In the genomic region with DNA sequence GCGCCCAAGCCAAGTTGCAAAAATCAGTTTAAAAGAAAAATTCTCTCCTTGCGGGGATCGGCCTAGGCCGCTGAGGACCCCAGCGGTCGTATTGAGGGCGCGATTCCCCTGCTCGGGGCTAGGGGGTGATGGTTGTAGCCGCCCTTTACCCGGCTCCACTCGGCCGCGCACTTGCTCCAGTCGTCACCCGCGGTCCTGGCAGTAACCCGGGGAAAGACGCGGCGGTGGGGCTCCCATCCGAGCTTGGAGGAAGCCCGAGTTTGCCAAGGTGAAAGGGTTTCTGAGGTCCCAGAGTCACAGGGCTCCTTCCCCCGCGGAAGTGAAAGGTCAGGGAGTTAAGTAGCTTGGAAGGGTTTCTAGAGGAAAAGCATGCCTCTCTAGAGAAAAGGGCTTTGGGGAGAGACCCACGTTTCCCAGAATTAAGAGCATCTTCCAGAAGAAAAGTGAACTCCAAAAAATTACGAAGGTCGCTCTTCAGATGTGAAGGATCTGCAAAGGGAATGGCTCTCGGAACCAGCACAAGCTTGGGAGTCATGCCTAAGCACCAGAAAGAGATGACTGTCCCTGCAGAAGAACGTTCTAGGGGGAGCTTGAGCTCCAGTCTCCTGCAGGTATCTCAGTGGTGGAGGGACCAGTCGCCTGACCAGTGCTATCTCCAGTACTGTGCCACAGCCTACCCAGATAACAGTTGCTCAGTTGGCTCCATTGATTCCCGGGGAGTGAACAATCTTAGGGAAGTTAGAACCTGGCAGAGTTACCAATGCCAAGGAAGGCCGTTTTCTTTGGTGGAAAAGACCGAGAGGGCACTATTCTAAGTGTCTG, we compare ENCODE assay signal across 8 cellular contexts. TPM values are rescaled to one million over a fixed set of nuclear protein-coding genes. Genes with fewer than 3 reads are reported as not detected.
DNase-seq lines count a peak whose midpoint lies in the region; ATAC-seq, FAIRE-seq and TF ChIP-seq lines count a peak whose summit lies in the region.

No MANE protein-coding gene starts in this region.

- peak overlapping the region; percentile 93 to 99 for H3K27ac ChIP-seq in small intestine (ENCODE audit: low read depth in 1 of 2, low read length in 1 of 2)

- FAIRE-seq in small intestine (lab: Jason Lieb, UNC), result no peak

- H3K4me3 Mint-ChIP-seq in brain, result peak overlapping the region; percentile 91 to 94 (median 92)
- H3K4me3 Mint-ChIP-seq in immature natural killer cell, result peak overlapping the region; percentile 86 to 96 (median 93)

- peaks cover 6 to 9% of the 10 kb centered on the region in 2 donors for H3K4me1 ChIP-seq in small intestine (ENCODE audit: control insufficient read depth in 2 of 2, insufficient read depth in 1 of 2, low read depth in 1 of 2, low read length in 1 of 2)

- H3K9me3 ChIP-seq in small intestine (ENCODE audit: control insufficient read depth, low read depth), result no peaks in the 10 kb centered on the region

- TF ChIP-seq CTCF in brain (conservative IDR thresholded peaks at IDR 0.05), result no peak

- H3K27me3 ChIP-seq in small intestine (ENCODE audit: control insufficient read depth in 2 of 2, insufficient read depth in 2 of 2, low read length in 2 of 2), result no peaks in the 10 kb centered on the region

- H3K27ac Mint-ChIP-seq in brain (peak overlapping the region; percentile 75 to 91 (median 89)), immature natural killer cell (peak overlapping the region; percentile 94 to 99 (median 96))

- H3K36me3 ChIP-seq in small intestine (ENCODE audit: control insufficient read depth in 2 of 2, insufficient read depth in 2 of 2, low read length in 2 of 2), result peaks cover 3 to 5% of the 10 kb centered on the region in 2 donors

- WGBS in small intestine, 3 donors, result 0 to 3% (median 0%) methylated on average over 34 of the region's 34 CpGs

- DNase-seq in AG08395 (ENCODE audit: low spot score), result peak; percentile 24
- DNase-seq in immature natural killer cell, result no peak
- DNase-seq in small intestine, result peak; percentile 54
- no peak for DNase-seq in AML-193 (lab: John Stamatoyannopoulos, UW)

- H3K27me3 Mint-ChIP-seq in brain (peaks cover 7% of the 10 kb centered on the region), immature natural killer cell (ENCODE audit: low read depth in 3 of 3) (peaks cover 16 to 23% (median 18%) of the 10 kb centered on the region in 3 donors)

- peak overlapping the region; percentile 77 to 88 for H3K4me3 ChIP-seq in small intestine (ENCODE audit: low read depth in 1 of 2, low read length in 2 of 2)

- ATAC-seq in GM18870 (IDR thresholded peaks at IDR 0.05; ENCODE audit: unreplicated experiment) (peak; percentile 13), HG03175 (IDR thresholded peaks at IDR 0.05; ENCODE audit: unreplicated experiment) (peak; percentile 9), SK-N-SH treated with all-trans-retinoic acid at 6 μM for 48 hours (peak; percentile 57)

- H3K36me3 Mint-ChIP-seq in brain, result peaks cover 8% of the 10 kb centered on the region
- H3K36me3 Mint-ChIP-seq in immature natural killer cell, result peaks cover 4 to 10% (median 4%) of the 10 kb centered on the region in 3 donors

- H3K9me3 Mint-ChIP-seq in brain (no peaks in the 10 kb centered on the region), immature natural killer cell (no peaks in the 10 kb centered on the region)

- H3K4me1 Mint-ChIP-seq in brain, result peaks cover 22% of the 10 kb centered on the region
- H3K4me1 Mint-ChIP-seq in immature natural killer cell, result peaks cover 20 to 27% of the 10 kb centered on the region in 2 donors

TF ChIP-seq in SK-N-SH treated with all-trans-retinoic acid at 6 μM for 48 hours, 23 proteins besides CTCF, POLR2A, EP300 and RAD21 (continues in another document):
- no peak for TF ChIP-seq ZNF8 (CRISPR knock-in tag; IDR thresholded peaks at IDR 0.05)
- TF ChIP-seq, protein P1, sequence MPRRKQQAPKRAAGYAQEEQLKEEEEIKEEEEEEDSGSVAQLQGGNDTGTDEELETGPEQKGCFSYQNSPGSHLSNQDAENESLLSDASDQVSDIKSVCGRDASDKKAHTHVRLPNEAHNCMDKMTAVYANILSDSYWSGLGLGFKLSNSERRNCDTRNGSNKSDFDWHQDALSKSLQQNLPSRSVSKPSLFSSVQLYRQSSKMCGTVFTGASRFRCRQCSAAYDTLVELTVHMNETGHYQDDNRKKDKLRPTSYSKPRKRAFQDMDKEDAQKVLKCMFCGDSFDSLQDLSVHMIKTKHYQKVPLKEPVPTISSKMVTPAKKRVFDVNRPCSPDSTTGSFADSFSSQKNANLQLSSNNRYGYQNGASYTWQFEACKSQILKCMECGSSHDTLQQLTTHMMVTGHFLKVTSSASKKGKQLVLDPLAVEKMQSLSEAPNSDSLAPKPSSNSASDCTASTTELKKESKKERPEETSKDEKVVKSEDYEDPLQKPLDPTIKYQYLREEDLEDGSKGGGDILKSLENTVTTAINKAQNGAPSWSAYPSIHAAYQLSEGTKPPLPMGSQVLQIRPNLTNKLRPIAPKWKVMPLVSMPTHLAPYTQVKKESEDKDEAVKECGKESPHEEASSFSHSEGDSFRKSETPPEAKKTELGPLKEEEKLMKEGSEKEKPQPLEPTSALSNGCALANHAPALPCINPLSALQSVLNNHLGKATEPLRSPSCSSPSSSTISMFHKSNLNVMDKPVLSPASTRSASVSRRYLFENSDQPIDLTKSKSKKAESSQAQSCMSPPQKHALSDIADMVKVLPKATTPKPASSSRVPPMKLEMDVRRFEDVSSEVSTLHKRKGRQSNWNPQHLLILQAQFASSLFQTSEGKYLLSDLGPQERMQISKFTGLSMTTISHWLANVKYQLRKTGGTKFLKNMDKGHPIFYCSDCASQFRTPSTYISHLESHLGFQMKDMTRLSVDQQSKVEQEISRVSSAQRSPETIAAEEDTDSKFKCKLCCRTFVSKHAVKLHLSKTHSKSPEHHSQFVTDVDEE (CRISPR knock-in tag; IDR thresholded peaks at IDR 0.05), result no peak
- TF ChIP-seq TOX (CRISPR knock-in tag; IDR thresholded peaks at IDR 0.05; ENCODE audit: borderline replicate concordance), result no peak
- TF ChIP-seq BACH2 (CRISPR knock-in tag; IDR thresholded peaks at IDR 0.05; ENCODE audit: borderline replicate concordance), result no peak
- TF ChIP-seq, protein P2, sequence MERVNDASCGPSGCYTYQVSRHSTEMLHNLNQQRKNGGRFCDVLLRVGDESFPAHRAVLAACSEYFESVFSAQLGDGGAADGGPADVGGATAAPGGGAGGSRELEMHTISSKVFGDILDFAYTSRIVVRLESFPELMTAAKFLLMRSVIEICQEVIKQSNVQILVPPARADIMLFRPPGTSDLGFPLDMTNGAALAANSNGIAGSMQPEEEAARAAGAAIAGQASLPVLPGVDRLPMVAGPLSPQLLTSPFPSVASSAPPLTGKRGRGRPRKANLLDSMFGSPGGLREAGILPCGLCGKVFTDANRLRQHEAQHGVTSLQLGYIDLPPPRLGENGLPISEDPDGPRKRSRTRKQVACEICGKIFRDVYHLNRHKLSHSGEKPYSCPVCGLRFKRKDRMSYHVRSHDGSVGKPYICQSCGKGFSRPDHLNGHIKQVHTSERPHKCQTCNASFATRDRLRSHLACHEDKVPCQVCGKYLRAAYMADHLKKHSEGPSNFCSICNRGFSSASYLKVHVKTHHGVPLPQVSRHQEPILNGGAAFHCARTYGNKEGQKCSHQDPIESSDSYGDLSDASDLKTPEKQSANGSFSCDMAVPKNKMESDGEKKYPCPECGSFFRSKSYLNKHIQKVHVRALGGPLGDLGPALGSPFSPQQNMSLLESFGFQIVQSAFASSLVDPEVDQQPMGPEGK (CRISPR knock-in tag; IDR thresholded peaks at IDR 0.05; ENCODE audit: borderline replicate concordance), result no peak
- TF ChIP-seq PPARA (CRISPR knock-in tag; IDR thresholded peaks at IDR 0.05; ENCODE audit: borderline replicate concordance), result no peak
- no peak for TF ChIP-seq OSR1 (CRISPR knock-in tag; IDR thresholded peaks at IDR 0.05)
- no peak for TF ChIP-seq CSDC2 (CRISPR knock-in tag; IDR thresholded peaks at IDR 0.05)
- no peak for TF ChIP-seq RARB (CRISPR knock-in tag; IDR thresholded peaks at IDR 0.05)
- TF ChIP-seq ZNF70 (CRISPR knock-in tag; IDR thresholded peaks at IDR 0.05), result no peak
- TF ChIP-seq ESRRG (CRISPR knock-in tag; IDR thresholded peaks at IDR 0.05), result no peak
- TF ChIP-seq, protein P3, sequence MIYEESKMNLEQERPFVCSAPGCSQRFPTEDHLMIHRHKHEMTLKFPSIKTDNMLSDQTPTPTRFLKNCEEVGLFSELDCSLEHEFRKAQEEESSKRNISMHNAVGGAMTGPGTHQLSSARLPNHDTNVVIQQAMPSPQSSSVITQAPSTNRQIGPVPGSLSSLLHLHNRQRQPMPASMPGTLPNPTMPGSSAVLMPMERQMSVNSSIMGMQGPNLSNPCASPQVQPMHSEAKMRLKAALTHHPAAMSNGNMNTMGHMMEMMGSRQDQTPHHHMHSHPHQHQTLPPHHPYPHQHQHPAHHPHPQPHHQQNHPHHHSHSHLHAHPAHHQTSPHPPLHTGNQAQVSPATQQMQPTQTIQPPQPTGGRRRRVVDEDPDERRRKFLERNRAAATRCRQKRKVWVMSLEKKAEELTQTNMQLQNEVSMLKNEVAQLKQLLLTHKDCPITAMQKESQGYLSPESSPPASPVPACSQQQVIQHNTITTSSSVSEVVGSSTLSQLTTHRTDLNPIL (CRISPR knock-in tag; IDR thresholded peaks at IDR 0.05; ENCODE audit: low read depth), result no peak
- TF ChIP-seq ZFP3 (CRISPR knock-in tag; IDR thresholded peaks at IDR 0.05), result no peak
- TF ChIP-seq, protein P4, sequence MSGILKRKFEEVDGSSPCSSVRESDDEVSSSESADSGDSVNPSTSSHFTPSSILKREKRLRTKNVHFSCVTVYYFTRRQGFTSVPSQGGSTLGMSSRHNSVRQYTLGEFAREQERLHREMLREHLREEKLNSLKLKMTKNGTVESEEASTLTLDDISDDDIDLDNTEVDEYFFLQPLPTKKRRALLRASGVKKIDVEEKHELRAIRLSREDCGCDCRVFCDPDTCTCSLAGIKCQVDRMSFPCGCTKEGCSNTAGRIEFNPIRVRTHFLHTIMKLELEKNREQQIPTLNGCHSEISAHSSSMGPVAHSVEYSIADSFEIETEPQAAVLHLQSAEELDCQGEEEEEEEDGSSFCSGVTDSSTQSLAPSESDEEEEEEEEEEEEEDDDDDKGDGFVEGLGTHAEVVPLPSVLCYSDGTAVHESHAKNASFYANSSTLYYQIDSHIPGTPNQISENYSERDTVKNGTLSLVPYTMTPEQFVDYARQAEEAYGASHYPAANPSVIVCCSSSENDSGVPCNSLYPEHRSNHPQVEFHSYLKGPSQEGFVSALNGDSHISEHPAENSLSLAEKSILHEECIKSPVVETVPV (CRISPR knock-in tag; IDR thresholded peaks at IDR 0.05), result no peak
- no peak for TF ChIP-seq ZC3H10 (CRISPR knock-in tag; IDR thresholded peaks at IDR 0.05)

RNA-seq across cellular contexts. Expression of a gene that starts 0.9 kb away (rescaled TPM):
- polyA plus RNA-seq in brain (ENCODE audit: insufficient read depth, low read depth, low replicate concordance) (36.6 TPM), immature natural killer cell (100 to 1,000 TPM in 1 of 3 donors, 10 to 100 TPM in 2; 56.5 to 106 (median 72.7) TPM), small intestine (100 to 1,000 TPM in 1 of 3 donors, 10 to 100 TPM in 2; 55.9 to 113 (median 64.8) TPM)

RNA-seq across cellular contexts. Expression of a gene that starts 36.6 kb away (rescaled TPM):
- polyA plus RNA-seq in brain (ENCODE audit: insufficient read depth, low read depth, low replicate concordance), result 35.2 TPM
- 10 to 100 TPM; 33.4 to 45.3 (median 40.1) TPM for polyA plus RNA-seq in immature natural killer cell
- polyA plus RNA-seq in small intestine, result 10 to 100 TPM in 1 of 3 donors, 1 to 10 TPM in 2; 5.1 to 12.6 (median 8.6) TPM

Comparison
In these comparisons a context has a peak if more than half of its experiments do, and no peak if none do; other contexts are left out.
1. DNase-seq: peak in AG08395 (single experiment) and small intestine (single experiment); none in immature natural killer cell (0 of 3) and AML-193 (0 of 2).
2. Peak in every context shown above with its lines, with median percentiles within 50 percentile points of each other: ATAC-seq.